Comparison of ENCODE assay signal across 11 cellular contexts in the genomic region with DNA sequence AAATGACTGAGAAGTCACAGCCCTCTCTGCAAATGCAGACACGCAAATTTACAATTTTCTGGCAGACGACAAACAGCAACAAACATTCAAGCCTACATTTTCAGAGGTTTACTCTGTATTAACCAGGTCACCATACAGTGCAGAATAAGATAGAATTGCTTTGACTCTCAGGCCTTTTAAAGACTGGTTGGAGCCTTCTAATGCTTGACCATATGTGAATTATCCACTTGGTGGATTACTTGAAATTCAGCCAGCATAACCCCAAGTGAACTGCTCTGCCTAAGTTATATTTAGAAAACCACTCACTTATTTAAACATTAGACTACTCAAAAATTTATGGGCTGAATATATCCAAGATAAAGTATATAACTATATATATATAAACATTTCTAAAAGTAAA.
DNase-seq lines count a peak whose midpoint lies in the region; ATAC-seq and TF ChIP-seq lines count a peak whose summit lies in the region.
"Had no signal": no experiment of that assay in that cellular context is flagged by ENCODE, and none has a peak within 500 bp of the region (broad histone marks: within the 10 kb centered on the region; RNA-seq: fewer than 3 reads in every experiment).

No MANE protein-coding gene starts in this region.

- H3K27ac ChIP-seq in epithelial cell of prostate = peak overlapping the region; percentile 87
- peak overlapping the region; percentile 82 for H3K27ac ChIP-seq in neutrophil
- H3K27ac ChIP-seq: parathyroid adenoma, suprapubic skin had no signal

- no peaks in the 10 kb centered on the region for H3K27me3 Mint-ChIP-seq in Caco-2 (ENCODE audit: insufficient read depth, unreplicated experiment)

- no peak overlapping the region for H3K4me3 Mint-ChIP-seq in Caco-2 (ENCODE audit: unreplicated experiment)

- H3K4me1 ChIP-seq in neutrophil (ENCODE audit: control insufficient read depth in 1 of 2, insufficient read depth in 1 of 2, low read depth in 1 of 2, low read length in 1 of 2) (peaks cover 55 to 62% of the 10 kb centered on the region in 2 experiments), Caco-2 (peaks cover 22% of the 10 kb centered on the region)
- H3K4me1 ChIP-seq: parathyroid adenoma had no signal

- POLR2A ChIA-PET in Caco-2 (lab: Charles Lee) = no interaction called here

- H3K27me3 ChIP-seq in neutrophil (no peaks in the 10 kb centered on the region), Caco-2 (replicated peaks; ENCODE audit: control insufficient read depth, insufficient read depth, low read length) (no peaks in the 10 kb centered on the region)
- H3K27me3 ChIP-seq: suprapubic skin had no signal

- intact Hi-C loops in Caco-2 (cut with micrococcal nuclease; ENCODE audit: unreplicated experiment) = no loop called here

- H3K4me3 ChIP-seq in neutrophil (ENCODE audit: low read depth in 1 of 2, low read length in 1 of 2) (no peak overlapping the region), Caco-2 (ENCODE audit: low read depth, low read length) (no peak overlapping the region)
- H3K4me3 ChIP-seq: suprapubic skin had no signal

- CTCF ChIA-PET in Caco-2 (lab: Charles Lee) = no interaction called here

- no peak for TF ChIP-seq CTCF in neutrophil (IDR thresholded peaks at IDR 0.05)
- TF ChIP-seq CTCF in Caco-2 (IDR thresholded peaks at IDR 0.05; ENCODE audit: insufficient read depth in 1 of 2, low read depth in 1 of 2, low read length in 1 of 2, severe bottlenecking in 1 of 2, unreplicated experiment in 1 of 2) = no peak

- H3K36me3 Mint-ChIP-seq in Caco-2 (ENCODE audit: insufficient read depth, unreplicated experiment) = no peaks in the 10 kb centered on the region

- TF ChIP-seq POLR2A in GM18505 (IDR thresholded peaks at IDR 0.05; ENCODE audit: borderline replicate concordance, extremely low read depth, insufficient read depth, insufficient read length) = no peak

- H3K27ac Mint-ChIP-seq in Caco-2 (ENCODE audit: unreplicated experiment) = no peak overlapping the region

- no peaks in the 10 kb centered on the region for H3K36me3 ChIP-seq in neutrophil
- H3K36me3 ChIP-seq in Caco-2 (ENCODE audit: control insufficient read depth, insufficient read depth, low read length) = no peaks in the 10 kb centered on the region
- H3K36me3 ChIP-seq: suprapubic skin had no signal

- H3K4me1 Mint-ChIP-seq in Caco-2 (ENCODE audit: low read depth, unreplicated experiment) = peaks cover 13% of the 10 kb centered on the region

- H3K9me3 Mint-ChIP-seq in Caco-2 (ENCODE audit: unreplicated experiment) = no peaks in the 10 kb centered on the region

- no peaks in the 10 kb centered on the region for H3K9me3 ChIP-seq in neutrophil
- no peaks in the 10 kb centered on the region; the same call in 1 of the 2 replicates for H3K9me3 ChIP-seq in Caco-2
- H3K9me3 ChIP-seq: suprapubic skin had no signal

- ATAC-seq in HG03175 (IDR thresholded peaks at IDR 0.05; ENCODE audit: unreplicated experiment) (no peak), HG02970 (IDR thresholded peaks at IDR 0.05; ENCODE audit: low FRiP score, unreplicated experiment) (no peak), GM18505 (IDR thresholded peaks at IDR 0.05; ENCODE audit: unreplicated experiment) (no peak)

- no TSS peak for BruUV-seq in Caco-2 (replicated peaks; lab: Mats Ljungman, UMichigan)

- peak; percentile 42 for DNase-seq in DMS79 (lab: John Stamatoyannopoulos, UW)
- peak; percentile 67 to 78 for DNase-seq in NCI-H524 (lab: John Stamatoyannopoulos, UW)
- no peak for DNase-seq in epithelial cell of prostate (ENCODE audit: low read depth, low spot score)
- DNase-seq in Caco-2 = no peak
- DNase-seq: activated T-cell treated with anti-CD3 and anti-CD28 coated beads for 4 hours had no signal

Comparison
In these comparisons a context has a peak if more than half of its experiments do, and no peak if none do; other contexts are left out.
1. DNase-seq: peak in DMS79 (single experiment) and NCI-H524 (2 of 2); none in epithelial cell of prostate (single experiment) and Caco-2 (0 of 2).